ENCODE assay signal across 32 cellular contexts in genomic region chr1:186615332-186615731, GRCh38.
DNase-seq lines count a peak whose midpoint lies in the region; ATAC-seq and TF ChIP-seq lines count a peak whose summit lies in the region.
"Had no signal": no experiment of that assay in that cellular context is flagged by ENCODE, and none has a peak within 500 bp of the region (broad histone marks: within the 10 kb centered on the region; RNA-seq: fewer than 3 reads in every experiment).

No MANE protein-coding gene starts in this region.

- no peaks in the 10 kb centered on the region for H3K27me3 Mint-ChIP-seq in MCF 10A (ENCODE audit: insufficient read depth, unreplicated experiment)

- H2AFZ ChIP-seq in mammary epithelial cell (ENCODE audit: low read depth, low read length) (peak overlapping the region; percentile 42), OCI-LY3 (ENCODE audit: low read depth, low read length) (peak overlapping the region; percentile 30; the same call in 1 of the 2 replicates)

- peaks cover 15% of the 10 kb centered on the region for H3K4me1 Mint-ChIP-seq in MCF 10A (ENCODE audit: insufficient read depth, unreplicated experiment)
- H3K4me1 Mint-ChIP-seq: GM23338, neural crest cell had no signal

- TF ChIP-seq POLR2A in uterus (IDR thresholded peaks at IDR 0.05) = no peak

- H3K4me1 ChIP-seq in mammary epithelial cell (ENCODE audit: insufficient read depth, low read length) = peaks cover 9% of the 10 kb centered on the region
- H3K4me1 ChIP-seq in OCI-LY3 (ENCODE audit: low read length) = peaks cover 19% of the 10 kb centered on the region
- no peaks in the 10 kb centered on the region for H3K4me1 ChIP-seq in uterus
- H3K4me1 ChIP-seq: SJSA1, upper lobe of right lung had no signal

- BruUV-seq in mammary epithelial cell (replicated peaks; lab: Mats Ljungman, UMichigan) = no TSS peak
- BruUV-seq in MCF 10A (replicated peaks; lab: Mats Ljungman, UMichigan) = no TSS peak

- in situ Hi-C loops in mammary epithelial cell (cut with MboI; ENCODE audit: low sequenced_read_pairs in 2 of 2) = loop anchor here in 1 of 2 donors (25.0 kb wide), 1 partner anchor 197 kb away; no protein-coding TSS in a partner anchor

- no peak overlapping the region for H3K27ac Mint-ChIP-seq in MCF 10A (ENCODE audit: low read depth, unreplicated experiment)
- H3K27ac Mint-ChIP-seq: activated naive CD4-positive, alpha-beta T cell treated with anti-CD3 and anti-CD28 coated beads for 36 hours; activated T-cell treated with anti-CD3 and anti-CD28 coated beads, Interleukin-2, amount 50 U/mL, for 72 hours; GM23338; HFFc6; stimulated activated naive B cell treated with anti-CD40 and anti-IgM and Interleukin-4, amounts not matched to agents 10 μg/mL and 1 μg/mL and 100 μg/mL, for 72 hours had no signal

- no peaks in the 10 kb centered on the region for H3K36me3 Mint-ChIP-seq in MCF 10A (ENCODE audit: insufficient read depth, unreplicated experiment)
- H3K36me3 Mint-ChIP-seq: stimulated activated naive B cell treated with anti-CD40 and anti-IgM and Interleukin-4, amounts not matched to agents 10 μg/mL and 1 μg/mL and 100 μg/mL, for 72 hours had no signal

- H4K20me1 ChIP-seq in mammary epithelial cell (ENCODE audit: insufficient read depth, low read length) (no peaks in the 10 kb centered on the region), OCI-LY3 (ENCODE audit: insufficient read depth, low read length) (no peaks in the 10 kb centered on the region)

- H3K36me3 ChIP-seq in mammary epithelial cell (ENCODE audit: insufficient read depth, low read length) (no peaks in the 10 kb centered on the region), OCI-LY3 (replicated peaks; ENCODE audit: low read depth, low read length) (no peaks in the 10 kb centered on the region), uterus (no peaks in the 10 kb centered on the region)
- H3K36me3 ChIP-seq: cardiac muscle cell, lower lobe of right lung, SJSA1, upper lobe of right lung had no signal

- H3K4me2 ChIP-seq in mammary epithelial cell (ENCODE audit: insufficient read depth, low read depth, low read length) = no peak overlapping the region
- peak overlapping the region; percentile 32; the same call in 1 of the 2 replicates for H3K4me2 ChIP-seq in OCI-LY3 (ENCODE audit: low read length)
- H3K4me2 ChIP-seq: GM23338 had no signal

- no peaks in the 10 kb centered on the region for H3K9me3 Mint-ChIP-seq in MCF 10A (ENCODE audit: unreplicated experiment)
- H3K9me3 Mint-ChIP-seq: activated naive CD4-positive, alpha-beta T cell treated with anti-CD3 and anti-CD28 coated beads for 36 hours; HFFc6; stimulated activated naive B cell treated with anti-CD40 and anti-IgM and Interleukin-4, amounts not matched to agents 10 μg/mL and 1 μg/mL and 100 μg/mL, for 72 hours had no signal

- H3K9ac ChIP-seq in mammary epithelial cell (ENCODE audit: insufficient read depth, low read length) (no peak overlapping the region), OCI-LY3 (ENCODE audit: low read length) (no peak overlapping the region)

- no peaks in the 10 kb centered on the region for H3K9me3 ChIP-seq in mammary epithelial cell (replicated peaks; ENCODE audit: insufficient read depth, low read length)
- H3K9me3 ChIP-seq in OCI-LY3 (ENCODE audit: insufficient read depth, low read length) = no peaks in the 10 kb centered on the region
- no peaks in the 10 kb centered on the region for H3K9me3 ChIP-seq in uterus
- H3K9me3 ChIP-seq: lower lobe of right lung, mucosa of descending colon, SJSA1, upper lobe of right lung had no signal

- dilution Hi-C loops in mammary epithelial cell (cut with HindIII; ENCODE audit: low sequenced_read_pairs) = no loop called here

- no peaks in the 10 kb centered on the region for H3K27me3 ChIP-seq in mammary epithelial cell (ENCODE audit: insufficient read depth, low read length)
- H3K27me3 ChIP-seq in OCI-LY3 (ENCODE audit: low read depth, low read length) = peaks cover 11% of the 10 kb centered on the region
- no peaks in the 10 kb centered on the region for H3K27me3 ChIP-seq in uterus
- H3K27me3 ChIP-seq: cardiac muscle cell, upper lobe of right lung had no signal

- H3K4me3 ChIP-seq in mammary epithelial cell (replicated peaks in 1 of 3; ENCODE audit: insufficient read depth in 1 of 3, low read depth in 2 of 3, low read length in 3 of 3) (no peak overlapping the region), OCI-LY3 (ENCODE audit: low read length) (no peak overlapping the region), choroid plexus epithelial cell (ENCODE audit: low read depth, low read length) (no peak overlapping the region), uterus (no peak overlapping the region)
- H3K4me3 ChIP-seq: cardiac muscle cell, coronary artery, GM12878, GM23338, lower lobe of right lung, mucosa of descending colon, SJSA1, upper lobe of right lung had no signal

- DNase-seq in mammary epithelial cell = no peak
- DNase-seq in MCF 10A (ENCODE audit: unreplicated experiment) = no peak
- DNase-seq in choroid plexus epithelial cell (ENCODE audit: low read depth) = peak; percentile 15
- DNase-seq in uterus = no peak
- DNase-seq in NCI-H69 (lab: John Stamatoyannopoulos, UW) = no peak
- DNase-seq: activated naive CD4-positive, alpha-beta T cell treated with anti-CD3 and anti-CD28 coated beads for 36 hours; activated T-cell treated with anti-CD3 and anti-CD28 coated beads, Interleukin-2, amount 50 U/mL, for 72 hours; aorta; effector memory CD4-positive, alpha-beta T cell; EL; erythroblast; head of caudate nucleus; HFFc6; Kasumi-1; lower lobe of right lung; mucosa of descending colon; NCI-H1105; NCI-H2029; NCI-H226; posterior cingulate gyrus; stimulated activated naive B cell treated with anti-CD40 and anti-IgM and Interleukin-4, amounts not matched to agents 10 μg/mL and 1 μg/mL and 100 μg/mL, for 72 hours; upper lobe of right lung had no signal

- POLR2A ChIA-PET in MCF 10A (lab: Yijun Ruan, JAX) = no interaction called here

- no peak overlapping the region for H3K4me3 Mint-ChIP-seq in MCF 10A (ENCODE audit: unreplicated experiment)
- H3K4me3 Mint-ChIP-seq: activated naive CD4-positive, alpha-beta T cell treated with anti-CD3 and anti-CD28 coated beads for 36 hours; GM23338; HFFc6; neural crest cell; stimulated activated naive B cell treated with anti-CD40 and anti-IgM and Interleukin-4, amounts not matched to agents 10 μg/mL and 1 μg/mL and 100 μg/mL, for 72 hours had no signal

- 76% methylated on average over 4 of the region's 4 CpGs for WGBS in mammary epithelial cell (ENCODE audit: low coverage, missing lambda C conversion rate)

- CTCF ChIA-PET in mammary epithelial cell (lab: Charles Lee; ENCODE audit: low non-redundant PET) (no interaction called here), MCF 10A (lab: Yijun Ruan, JAX) (interaction anchor here (0.6 to 3.0 kb wide), 10 partner anchors 10 to 397 kb away, joined by 3 to 20 read pairs (median 6); no protein-coding TSS in a partner anchor)

- TF ChIP-seq CTCF in mammary epithelial cell (conservative IDR thresholded peaks at IDR 0.05 in 1 of 2, IDR thresholded peaks at IDR 0.05 in 1 of 2; ENCODE audit: extremely low read depth in 1 of 2, insufficient read depth in 1 of 2, low read depth in 1 of 2, low read length in 2 of 2) (no peak), MCF 10A (IDR thresholded peaks at IDR 0.05; ENCODE audit: unreplicated experiment) (no peak), OCI-LY3 (IDR thresholded peaks at IDR 0.05; ENCODE audit: low read depth, low read length) (no peak), choroid plexus epithelial cell (conservative IDR thresholded peaks at IDR 0.05; ENCODE audit: low read depth, low read length) (no peak), uterus (IDR thresholded peaks at IDR 0.05) (no peak)

- H3K79me2 ChIP-seq in mammary epithelial cell (ENCODE audit: insufficient read depth, low read length) = no peaks in the 10 kb centered on the region
- no peaks in the 10 kb centered on the region for H3K79me2 ChIP-seq in OCI-LY3 (ENCODE audit: low read length)

- ATAC-seq in GM18511 (IDR thresholded peaks at IDR 0.05; ENCODE audit: unreplicated experiment) (no peak), GM21515 (IDR thresholded peaks at IDR 0.05; ENCODE audit: unreplicated experiment) (no peak)
- ATAC-seq: activated T-cell treated with anti-CD3 and anti-CD28 coated beads, Interleukin-2, amount 50 U/mL, for 72 hours; GM23338; lower lobe of right lung; mucosa of descending colon; sciatic nerve; stimulated activated naive B cell treated with anti-CD40 and anti-IgM and Interleukin-4, amounts not matched to agents 10 μg/mL and 1 μg/mL and 100 μg/mL, for 72 hours; upper lobe of right lung had no signal

- intact Hi-C loops in mammary epithelial cell (cut with micrococcal nuclease) = no loop called here
- intact Hi-C loops in MCF 10A (cut with micrococcal nuclease) = no loop called here
- intact Hi-C loops in uterus (cut with DNase I; ENCODE audit: low total_unique reads) = no loop called here

- H3K27ac ChIP-seq in mammary epithelial cell (ENCODE audit: insufficient read depth, low read depth, low read length) = no peak overlapping the region
- no peak overlapping the region for H3K27ac ChIP-seq in OCI-LY3 (ENCODE audit: low read length)
- no peak overlapping the region for H3K27ac ChIP-seq in uterus
- H3K27ac ChIP-seq: cardiac muscle cell, coronary artery, lower lobe of right lung, SJSA1, upper lobe of right lung had no signal
